In the genomic region with DNA sequence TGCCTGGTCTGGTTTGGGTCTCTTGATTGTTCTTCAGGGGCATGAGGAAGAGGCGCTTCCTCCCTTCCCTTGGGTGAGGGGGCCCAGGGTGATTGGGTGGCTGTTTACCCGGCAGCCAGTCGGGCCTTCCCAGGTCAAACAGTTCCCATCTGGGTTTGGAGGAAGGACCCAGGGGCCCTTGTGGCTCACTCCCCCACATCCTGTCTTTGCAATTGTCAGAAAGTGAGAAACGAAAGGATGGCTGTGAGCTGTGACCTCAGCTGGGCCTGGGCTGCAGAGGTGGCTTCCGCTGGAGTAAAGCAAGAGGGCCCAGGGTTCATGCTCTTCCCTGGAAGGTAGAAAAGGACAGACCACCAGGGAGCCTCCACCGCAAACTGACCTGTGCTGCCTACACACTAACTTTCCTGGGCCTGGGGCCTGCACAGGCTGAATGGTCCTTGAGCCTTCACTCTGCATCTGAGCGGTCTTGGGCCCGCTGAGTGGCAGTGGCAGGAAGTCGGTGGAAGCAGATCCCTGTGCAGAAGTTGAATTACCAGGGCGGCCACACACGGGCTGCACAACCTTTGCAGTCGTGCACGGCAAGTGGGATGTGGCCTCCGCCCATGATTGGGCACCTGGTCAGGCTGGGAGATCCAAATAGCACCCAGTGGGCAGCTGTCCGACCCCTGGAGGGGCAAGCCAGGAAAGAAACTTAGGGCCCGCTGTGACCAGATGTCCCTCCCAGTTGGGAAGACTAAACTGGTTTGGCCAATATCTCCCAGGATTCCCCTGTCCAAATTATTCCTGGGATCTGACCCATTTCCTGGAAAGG, we compare ENCODE assay signal across 10 cellular contexts. TPM values are rescaled to one million over a fixed set of nuclear protein-coding genes. Genes with fewer than 3 reads are reported as not detected.
DNase-seq lines count a peak whose midpoint lies in the region; ATAC-seq and TF ChIP-seq lines count a peak whose summit lies in the region.
"Had no signal": no experiment of that assay in that cellular context is flagged by ENCODE, and none has a peak within 500 bp of the region (broad histone marks: within the 10 kb centered on the region; RNA-seq: fewer than 3 reads in every experiment).

No MANE protein-coding gene starts in this region.

- peaks cover 41% of the 10 kb centered on the region for H3K4me1 ChIP-seq in mucosa of descending colon (ENCODE audit: low read depth)

- ATAC-seq in GM21381 (IDR thresholded peaks at IDR 0.05; ENCODE audit: unreplicated experiment), result peak; percentile 54
- ATAC-seq in mucosa of descending colon, result peak; percentile 59
- ATAC-seq in GM18868 (IDR thresholded peaks at IDR 0.05; ENCODE audit: unreplicated experiment), result no peak

- no peaks in the 10 kb centered on the region for H3K9me3 ChIP-seq in mucosa of descending colon

- intact Hi-C loops in mucosa of descending colon (cut with DNase I, micrococcal nuclease), result loop anchor here (5.0 kb wide), 1 partner anchor 81 kb away; no protein-coding TSS in a partner anchor

- in situ Hi-C loops in Caki2 (cut with HindIII; ENCODE audit: low pct_unique_long_range_greater_than_20kb, low sequenced_read_pairs), result no loop called here

- H3K36me3 ChIP-seq in mucosa of descending colon (ENCODE audit: low read depth), result peaks cover 3% of the 10 kb centered on the region

- TF ChIP-seq CTCF in mucosa of descending colon (IDR thresholded peaks at IDR 0.05), result no peak

- H3K4me3 ChIP-seq in mucosa of descending colon, result no peak overlapping the region

- peak; percentile 35 for DNase-seq in Caki2 (ENCODE audit: low read depth)
- peak; percentile 98 for DNase-seq in MV-4-11 (lab: John Stamatoyannopoulos, UW)
- DNase-seq in activated T-helper 1 cell treated with anti-CD3 and anti-CD28 coated beads, Interleukin-2, amount 50 U/mL, for 16 hours (ENCODE audit: low read depth in 1 of 2, low spot score in 1 of 2), result peak; percentile 33 to 44
- peak; percentile 55 to 83 (median 62) for DNase-seq in mucosa of descending colon
- DNase-seq in NCI-H1694 (lab: John Stamatoyannopoulos, UW), result no peak
- no peak for DNase-seq in COLO829 (ENCODE audit: low spot score)

RNA-seq across cellular contexts. Expression of gene CD79A, which starts 5.3 kb away (rescaled TPM):
- not detected in 2 replicates for total RNA-seq in Caki2 (2014; rRNA removed; shearing (Covaris generic); ENCODE audit: low replicate concordance)
- total RNA-seq in mucosa of descending colon, result 1 to 10 TPM; 2.7 to 7.3 (median 3.9) TPM
- total RNA-seq: bronchial epithelial cell had no signal

RNA-seq across cellular contexts. Expression of gene ARHGEF1, which starts 11.2 kb away (rescaled TPM):
- 43.6 and 48.7 TPM in 2 replicates for total RNA-seq in Caki2 (2014; rRNA removed; shearing (Covaris generic); ENCODE audit: low replicate concordance)
- 100 to 1,000 TPM in 1 of 3 donors, 10 to 100 TPM in 2; 84.9 to 125 (median 92.3) TPM for total RNA-seq in mucosa of descending colon

RNA-seq across cellular contexts. Expression of gene RPS19, which starts 11.7 kb away (rescaled TPM):
- total RNA-seq in Caki2 (2014; rRNA removed; shearing (Covaris generic); ENCODE audit: low replicate concordance), result 3,670 and 5,241 TPM in 2 replicates
- 1,000 to 10,000 TPM; 1,251 to 1,696 (median 1,572) TPM for total RNA-seq in mucosa of descending colon

RNA-seq across cellular contexts. Expression of gene DMRTC2, which starts 26.9 kb away (rescaled TPM):
- total RNA-seq in Caki2 (2014; rRNA removed; shearing (Covaris generic); ENCODE audit: low replicate concordance), result not detected in 2 replicates
- not detected for total RNA-seq in mucosa of descending colon
- total RNA-seq: bronchial epithelial cell, skeletal muscle tissue had no signal

RNA-seq across cellular contexts. Expression of gene LYPD4, which starts 27.3 kb away (rescaled TPM):
- not detected in 2 replicates for total RNA-seq in Caki2 (2014; rRNA removed; shearing (Covaris generic); ENCODE audit: low replicate concordance)
- not detected for total RNA-seq in mucosa of descending colon
- total RNA-seq: bronchial epithelial cell, skeletal muscle tissue had no signal

Comparison
In these comparisons a context has a peak if more than half of its experiments do, and no peak if none do; other contexts are left out.
1. DNase-seq: peak in Caki2 (single experiment), MV-4-11 (single experiment), activated T-helper 1 cell treated with anti-CD3 and anti-CD28 coated beads, Interleukin-2, amount 50 U/mL, for 16 hours (2 of 2) and mucosa of descending colon (3 of 3); none in NCI-H1694 (single experiment) and COLO829 (single experiment).